Comparison of ENCODE assay signal across 25 cellular contexts in genomic region chr16:70796301-70796700, GRCh38.
"Had no signal": no experiment of that assay in that cellular context is flagged by ENCODE, and none has a peak within 500 bp of the region (broad histone marks: within the 10 kb centered on the region; RNA-seq: fewer than 3 reads in every experiment).

No MANE protein-coding gene starts in this region.

- H3K27ac Mint-ChIP-seq: T-cell; T-helper 1 cell treated with Interleukin-12 subunit alpha and Interleukin-12 subunit beta and Interleukin-4 antibody, amounts not matched to agents 30 μg/mL and 1 μg/mL, for 36 hours had no signal

- H3K4me3 Mint-ChIP-seq: T-cell; T-helper 1 cell treated with Interleukin-12 subunit alpha and Interleukin-12 subunit beta and Interleukin-4 antibody, amounts not matched to agents 30 μg/mL and 1 μg/mL, for 36 hours had no signal

- DNase-seq: Kasumi-1, KG1, MV-4-11, NCI-H1092, NCI-H1105 treated with DMSO at 0.1 percent for 48 hours, NCI-H1417 treated with DMSO at 0.1 percent for 48 hours, NCI-H146, NCI-H1694 treated with DMSO at 0.1 percent for 48 hours, NCI-H1930, NCI-H2081, NCI-H2171, NCI-H226, NCI-H446, NCI-H510A, NCI-H524 treated with DMSO at 0.1 percent for 48 hours, NCI-H69, NCI-H774, PC-3, SHP77, SK-N-SH, SW 1271, T-cell had no signal

- H3K27me3 Mint-ChIP-seq: T-cell had no signal

- H3K27ac ChIP-seq: RWPE1 had no signal

- H3K9me3 ChIP-seq: SK-N-SH had no signal

- H3K4me2 ChIP-seq: SK-N-SH had no signal

- H3K9me2 ChIP-seq: SK-N-SH had no signal

- H3K9me3 Mint-ChIP-seq: T-cell; T-helper 1 cell treated with Interleukin-12 subunit alpha and Interleukin-12 subunit beta and Interleukin-4 antibody, amounts not matched to agents 30 μg/mL and 1 μg/mL, for 36 hours had no signal

- ATAC-seq: Panc1, PC-3, T-cell had no signal

- H3K9ac ChIP-seq: SK-N-SH had no signal
